In the genomic region with DNA sequence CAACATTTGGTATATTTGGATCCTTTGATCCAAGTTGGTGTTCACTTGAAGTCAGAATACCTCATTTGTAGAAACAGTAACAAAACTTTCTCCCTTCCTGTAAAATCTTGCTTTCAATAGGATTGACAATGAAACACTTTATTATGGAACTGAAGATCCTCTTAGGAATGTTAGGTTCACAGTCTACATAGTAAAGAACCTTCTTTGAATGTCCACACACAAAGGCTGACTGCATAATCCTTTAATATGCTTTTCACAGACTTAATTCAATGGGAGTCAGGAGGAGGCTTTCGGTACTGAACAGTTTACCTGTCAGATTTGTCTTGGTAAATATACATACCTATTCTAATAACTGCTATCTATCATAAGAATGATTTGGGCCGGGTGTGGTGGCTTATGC, we compare ENCODE assay signal across 17 cellular contexts.
"Had no signal": no experiment of that assay in that cellular context is flagged by ENCODE, and none has a peak within 500 bp of the region (broad histone marks: within the 10 kb centered on the region; RNA-seq: fewer than 3 reads in every experiment).

No MANE protein-coding gene starts in this region.

- H3K27me3 Mint-ChIP-seq: progenitor cell of endocrine pancreas; stimulated activated naive B cell treated with anti-CD40 and anti-IgM and Interleukin-4, amounts not matched to agents 10 μg/mL and 1 μg/mL and 100 μg/mL, for 72 hours; stimulated activated naive CD8-positive, alpha-beta T cell treated with anti-CD3 and anti-CD28 coated beads, Interleukin-15, Interleukin-2, amounts not matched to agents 100 ng/mL and 50 ng/mL, for 24 hours had no signal

- ATAC-seq: natural killer cell; right lobe of liver; stimulated activated naive B cell treated with anti-CD40 and anti-IgM and Interleukin-4, amounts not matched to agents 10 μg/mL and 1 μg/mL and 100 μg/mL, for 72 hours had no signal

- H3K4me3 Mint-ChIP-seq: memory B cell; natural killer cell; stimulated activated naive B cell treated with anti-CD40 and anti-IgM and Interleukin-4, amounts not matched to agents 10 μg/mL and 1 μg/mL and 100 μg/mL, for 72 hours; stimulated activated naive CD8-positive, alpha-beta T cell treated with anti-CD3 and anti-CD28 coated beads, Interleukin-15, Interleukin-2, amounts not matched to agents 100 ng/mL and 50 ng/mL, for 24 hours had no signal

- H3K27ac Mint-ChIP-seq: memory B cell; natural killer cell; progenitor cell of endocrine pancreas; stimulated activated naive B cell treated with anti-CD40 and anti-IgM and Interleukin-4, amounts not matched to agents 10 μg/mL and 1 μg/mL and 100 μg/mL, for 72 hours; stimulated activated naive CD8-positive, alpha-beta T cell treated with anti-CD3 and anti-CD28 coated beads, Interleukin-15, Interleukin-2, amounts not matched to agents 100 ng/mL and 50 ng/mL, for 24 hours had no signal

- H3K4me1 ChIP-seq: parathyroid adenoma, right lobe of liver had no signal

- H3K36me3 ChIP-seq: right lobe of liver, thoracic aorta, tibial nerve, upper lobe of left lung had no signal

- DNase-seq: dorsolateral prefrontal cortex; effector CD4-positive, alpha-beta T cell; hypothalamus; natural killer cell; right lobe of liver; small intestine; stimulated activated CD4-positive, alpha-beta T cell treated with anti-CD3 and anti-CD28 coated beads, Interleukin-15, amount 100 ng/mL, for 24 hours; stimulated activated CD4-positive, alpha-beta T cell treated with anti-CD3 and anti-CD28 coated beads, Interleukin-2, amount 100 ng/mL, for 48 hours; stimulated activated naive B cell treated with anti-CD40 and anti-IgM and Interleukin-4, amounts not matched to agents 10 μg/mL and 1 μg/mL and 100 μg/mL, for 72 hours; upper lobe of left lung had no signal

- H3K4me3 ChIP-seq: dorsolateral prefrontal cortex, lung, right lobe of liver, thoracic aorta, tibial nerve, upper lobe of left lung had no signal

- H3K27me3 ChIP-seq: dorsolateral prefrontal cortex, right lobe of liver, tibial nerve, upper lobe of left lung had no signal
